15 cellular contexts compared by ENCODE assay signal in the genomic region with DNA sequence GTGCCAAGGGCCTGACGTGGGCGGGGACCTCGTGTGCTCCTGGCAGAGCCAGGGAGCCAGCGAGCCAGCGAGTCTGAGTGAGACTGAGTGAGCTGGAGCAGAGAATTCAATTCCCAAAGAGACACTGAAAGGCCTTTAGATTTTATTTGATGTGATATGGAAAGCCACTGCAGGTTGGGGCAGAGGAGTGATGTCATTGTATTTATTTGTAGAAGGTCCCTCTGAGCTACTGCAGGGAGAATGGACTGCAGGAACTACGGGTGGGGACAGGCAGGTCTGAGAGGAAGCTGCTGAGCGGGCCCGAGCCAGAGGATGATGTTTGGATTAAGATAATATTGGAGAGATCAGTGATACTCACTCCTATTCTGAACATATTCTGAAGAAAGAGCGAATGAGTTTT.
DNase-seq lines count a peak whose midpoint lies in the region; ATAC-seq and TF ChIP-seq lines count a peak whose summit lies in the region.
"Had no signal": no experiment of that assay in that cellular context is flagged by ENCODE, and none has a peak within 500 bp of the region (broad histone marks: within the 10 kb centered on the region; RNA-seq: fewer than 3 reads in every experiment).

No MANE protein-coding gene starts in this region.

- H3K4me1 Mint-ChIP-seq in progenitor cell of endocrine pancreas (ENCODE audit: low read depth): peaks cover 36% of the 10 kb centered on the region
- no peaks in the 10 kb centered on the region for H3K4me1 Mint-ChIP-seq in stimulated activated naive B cell treated with anti-CD40 and anti-IgM and Interleukin-4, amounts not matched to agents 10 μg/mL and 1 μg/mL and 100 μg/mL, for 72 hours
- H3K4me1 Mint-ChIP-seq: CD4-positive, alpha-beta memory T cell; H9 had no signal

- H3K36me3 ChIP-seq in HEK293 (ENCODE audit: control insufficient read depth in 2 of 2, insufficient read depth in 1 of 2, low read length in 2 of 2): no peaks in the 10 kb centered on the region
- H3K36me3 ChIP-seq: BE2C had no signal

- no peak overlapping the region for H3K4me3 Mint-ChIP-seq in progenitor cell of endocrine pancreas (ENCODE audit: low read depth)
- H3K4me3 Mint-ChIP-seq in stimulated activated naive B cell treated with anti-CD40 and anti-IgM and Interleukin-4, amounts not matched to agents 10 μg/mL and 1 μg/mL and 100 μg/mL, for 72 hours: no peak overlapping the region
- H3K4me3 Mint-ChIP-seq: CD4-positive, alpha-beta memory T cell; GM23338; H9; HFFc6 had no signal

- no peaks in the 10 kb centered on the region for H3K36me3 Mint-ChIP-seq in progenitor cell of endocrine pancreas (ENCODE audit: insufficient read depth)
- H3K36me3 Mint-ChIP-seq in stimulated activated naive B cell treated with anti-CD40 and anti-IgM and Interleukin-4, amounts not matched to agents 10 μg/mL and 1 μg/mL and 100 μg/mL, for 72 hours: no peaks in the 10 kb centered on the region
- H3K36me3 Mint-ChIP-seq: CD4-positive, alpha-beta memory T cell had no signal

- H3K27ac Mint-ChIP-seq in progenitor cell of endocrine pancreas: peak overlapping the region; percentile 1
- H3K27ac Mint-ChIP-seq in stimulated activated naive B cell treated with anti-CD40 and anti-IgM and Interleukin-4, amounts not matched to agents 10 μg/mL and 1 μg/mL and 100 μg/mL, for 72 hours: no peak overlapping the region
- H3K27ac Mint-ChIP-seq: CD4-positive, alpha-beta memory T cell; GM23338; HFFc6 had no signal

- CTCF ChIA-PET in HEK293 (lab: Yijun Ruan, JAX): no interaction called here

- H3K4me1 ChIP-seq in HEK293 (ENCODE audit: control insufficient read depth, insufficient read depth, low read length): peaks cover 31% of the 10 kb centered on the region

- POLR2A ChIA-PET in HEK293 (lab: Yijun Ruan, JAX): no interaction called here

- ATAC-seq in HG02840 (IDR thresholded peaks at IDR 0.05; ENCODE audit: low FRiP score, unreplicated experiment): no peak
- ATAC-seq in stimulated activated naive B cell treated with anti-CD40 and anti-IgM and Interleukin-4, amounts not matched to agents 10 μg/mL and 1 μg/mL and 100 μg/mL, for 72 hours (replicated peaks): no peak
- ATAC-seq: A549, GM23338 had no signal

- TF ChIP-seq CTCF in HEK293 (tag by site-specific recombination; IDR thresholded peaks at IDR 0.05) (no peak), progenitor cell of endocrine pancreas (IDR thresholded peaks at IDR 0.05; ENCODE audit: unreplicated experiment) (no peak)

- DNase-seq in RPMI7951 (ENCODE audit: low read depth): peak; percentile 36
- no peak for DNase-seq in progenitor cell of endocrine pancreas (ENCODE audit: low spot score, unreplicated experiment)
- no peak for DNase-seq in stimulated activated naive B cell treated with anti-CD40 and anti-IgM and Interleukin-4, amounts not matched to agents 10 μg/mL and 1 μg/mL and 100 μg/mL, for 72 hours
- no peak for DNase-seq in NCI-H748 (lab: John Stamatoyannopoulos, UW; ENCODE audit: unreplicated experiment)
- DNase-seq: BE2C; CD4-positive, alpha-beta memory T cell; DND-41; GDM1; H9; HFFc6 had no signal

- peaks cover 6% of the 10 kb centered on the region for H3K9me3 Mint-ChIP-seq in progenitor cell of endocrine pancreas (ENCODE audit: low read depth)
- no peaks in the 10 kb centered on the region for H3K9me3 Mint-ChIP-seq in stimulated activated naive B cell treated with anti-CD40 and anti-IgM and Interleukin-4, amounts not matched to agents 10 μg/mL and 1 μg/mL and 100 μg/mL, for 72 hours
- H3K9me3 Mint-ChIP-seq: GM23338, H9 had no signal

- H3K9me3 ChIP-seq in HEK293 (ENCODE audit: control insufficient read depth, insufficient read depth, low read depth, low read length): no peaks in the 10 kb centered on the region
- H3K9me3 ChIP-seq: A549, BE2C had no signal

- no peaks in the 10 kb centered on the region for H3K27me3 Mint-ChIP-seq in progenitor cell of endocrine pancreas
- no peaks in the 10 kb centered on the region for H3K27me3 Mint-ChIP-seq in stimulated activated naive B cell treated with anti-CD40 and anti-IgM and Interleukin-4, amounts not matched to agents 10 μg/mL and 1 μg/mL and 100 μg/mL, for 72 hours
- H3K27me3 Mint-ChIP-seq: CD4-positive, alpha-beta memory T cell had no signal

- peak overlapping the region; percentile 50; the same call in 1 of the 2 replicates for H3K27ac ChIP-seq in HEK293 (ENCODE audit: extremely low read depth, low read depth, low read length)
- H3K27ac ChIP-seq: C4-2B had no signal

- H3K4me3 ChIP-seq in HEK293 (ENCODE audit: low read depth, low read length): no peak overlapping the region
- H3K4me3 ChIP-seq: A549, GM23338 had no signal

TF ChIP-seq in HEK293, 187 proteins besides CTCF, POLR2A, EP300 and RAD21 (continues in another document):
- TF ChIP-seq ZNF335 (tag by site-specific recombination; conservative IDR thresholded peaks at IDR 0.05) (peak; percentile 28; the same call in 1 of the 2 replicates), ZBTB48 (tag by site-specific recombination; IDR thresholded peaks at IDR 0.05) (0 out of 2 replicates have a peak, but pooled peaks have one; percentile 36), ZNF658 (tag by site-specific recombination; IDR thresholded peaks at IDR 0.05) (no peak), GLIS1 (tag by site-specific recombination; IDR thresholded peaks at IDR 0.05) (peak; percentile 8; the same call in 1 of the 2 replicates), ZXDB (tag by site-specific recombination; IDR thresholded peaks at IDR 0.05) (peak; percentile 66), OSR2 (tag by site-specific recombination; IDR thresholded peaks at IDR 0.05) (peak; percentile 90), ZNF629 (tag by site-specific recombination; IDR thresholded peaks at IDR 0.05) (peak; percentile 52; the same call in 1 of the 2 replicates), FEZF1 (tag by site-specific recombination; IDR thresholded peaks at IDR 0.05) (peak; percentile 30; the same call in 1 of the 2 replicates), IKZF3 (tag by site-specific recombination; IDR thresholded peaks at IDR 0.05) (0 out of 2 replicates have a peak, but pooled peaks have one; percentile 23), ZNF843 (tag by site-specific recombination; IDR thresholded peaks at IDR 0.05) (peak; percentile 77), ZNF701 (tag by site-specific recombination; IDR thresholded peaks at IDR 0.05) (no peak)
- TF ChIP-seq, protein P1, sequence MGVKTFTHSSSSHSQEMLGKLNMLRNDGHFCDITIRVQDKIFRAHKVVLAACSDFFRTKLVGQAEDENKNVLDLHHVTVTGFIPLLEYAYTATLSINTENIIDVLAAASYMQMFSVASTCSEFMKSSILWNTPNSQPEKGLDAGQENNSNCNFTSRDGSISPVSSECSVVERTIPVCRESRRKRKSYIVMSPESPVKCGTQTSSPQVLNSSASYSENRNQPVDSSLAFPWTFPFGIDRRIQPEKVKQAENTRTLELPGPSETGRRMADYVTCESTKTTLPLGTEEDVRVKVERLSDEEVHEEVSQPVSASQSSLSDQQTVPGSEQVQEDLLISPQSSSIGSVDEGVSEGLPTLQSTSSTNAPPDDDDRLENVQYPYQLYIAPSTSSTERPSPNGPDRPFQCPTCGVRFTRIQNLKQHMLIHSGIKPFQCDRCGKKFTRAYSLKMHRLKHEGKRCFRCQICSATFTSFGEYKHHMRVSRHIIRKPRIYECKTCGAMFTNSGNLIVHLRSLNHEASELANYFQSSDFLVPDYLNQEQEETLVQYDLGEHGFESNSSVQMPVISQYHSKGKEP (tag by site-specific recombination; IDR thresholded peaks at IDR 0.05): peak; percentile 66; the same call in 1 of the 2 replicates
- TF ChIP-seq, protein P2, sequence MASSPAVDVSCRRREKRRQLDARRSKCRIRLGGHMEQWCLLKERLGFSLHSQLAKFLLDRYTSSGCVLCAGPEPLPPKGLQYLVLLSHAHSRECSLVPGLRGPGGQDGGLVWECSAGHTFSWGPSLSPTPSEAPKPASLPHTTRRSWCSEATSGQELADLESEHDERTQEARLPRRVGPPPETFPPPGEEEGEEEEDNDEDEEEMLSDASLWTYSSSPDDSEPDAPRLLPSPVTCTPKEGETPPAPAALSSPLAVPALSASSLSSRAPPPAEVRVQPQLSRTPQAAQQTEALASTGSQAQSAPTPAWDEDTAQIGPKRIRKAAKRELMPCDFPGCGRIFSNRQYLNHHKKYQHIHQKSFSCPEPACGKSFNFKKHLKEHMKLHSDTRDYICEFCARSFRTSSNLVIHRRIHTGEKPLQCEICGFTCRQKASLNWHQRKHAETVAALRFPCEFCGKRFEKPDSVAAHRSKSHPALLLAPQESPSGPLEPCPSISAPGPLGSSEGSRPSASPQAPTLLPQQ (tag by site-specific recombination; IDR thresholded peaks at IDR 0.05): no peak
- TF ChIP-seq, protein P3, sequence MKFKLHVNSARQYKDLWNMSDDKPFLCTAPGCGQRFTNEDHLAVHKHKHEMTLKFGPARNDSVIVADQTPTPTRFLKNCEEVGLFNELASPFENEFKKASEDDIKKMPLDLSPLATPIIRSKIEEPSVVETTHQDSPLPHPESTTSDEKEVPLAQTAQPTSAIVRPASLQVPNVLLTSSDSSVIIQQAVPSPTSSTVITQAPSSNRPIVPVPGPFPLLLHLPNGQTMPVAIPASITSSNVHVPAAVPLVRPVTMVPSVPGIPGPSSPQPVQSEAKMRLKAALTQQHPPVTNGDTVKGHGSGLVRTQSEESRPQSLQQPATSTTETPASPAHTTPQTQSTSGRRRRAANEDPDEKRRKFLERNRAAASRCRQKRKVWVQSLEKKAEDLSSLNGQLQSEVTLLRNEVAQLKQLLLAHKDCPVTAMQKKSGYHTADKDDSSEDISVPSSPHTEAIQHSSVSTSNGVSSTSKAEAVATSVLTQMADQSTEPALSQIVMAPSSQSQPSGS (tag by site-specific recombination; IDR thresholded peaks at IDR 0.05; ENCODE audit: low read depth): peak; percentile 93
- TF ChIP-seq, protein P4, sequence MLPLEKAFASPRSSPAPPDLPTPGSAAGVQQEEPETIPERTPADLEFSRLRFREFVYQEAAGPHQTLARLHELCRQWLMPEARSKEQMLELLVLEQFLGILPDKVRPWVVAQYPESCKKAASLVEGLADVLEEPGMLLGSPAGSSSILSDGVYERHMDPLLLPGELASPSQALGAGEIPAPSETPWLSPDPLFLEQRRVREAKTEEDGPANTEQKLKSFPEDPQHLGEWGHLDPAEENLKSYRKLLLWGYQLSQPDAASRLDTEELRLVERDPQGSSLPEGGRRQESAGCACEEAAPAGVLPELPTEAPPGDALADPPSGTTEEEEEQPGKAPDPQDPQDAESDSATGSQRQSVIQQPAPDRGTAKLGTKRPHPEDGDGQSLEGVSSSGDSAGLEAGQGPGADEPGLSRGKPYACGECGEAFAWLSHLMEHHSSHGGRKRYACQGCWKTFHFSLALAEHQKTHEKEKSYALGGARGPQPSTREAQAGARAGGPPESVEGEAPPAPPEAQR (tag by site-specific recombination; IDR thresholded peaks at IDR 0.05): no peak
